13 cellular contexts compared by ENCODE assay signal in genomic region chr3:188092648-188093047, GRCh38.
DNase-seq lines count a peak whose midpoint lies in the region; ATAC-seq and FAIRE-seq lines count a peak whose summit lies in the region.
"Had no signal": no experiment of that assay in that cellular context is flagged by ENCODE, and none has a peak within 500 bp of the region (broad histone marks: within the 10 kb centered on the region; RNA-seq: fewer than 3 reads in every experiment).

No MANE protein-coding gene starts in this region.

- H3K27me3 ChIP-seq in small intestine (ENCODE audit: control insufficient read depth in 2 of 2, insufficient read depth in 2 of 2, low read length in 2 of 2) = no peaks in the 10 kb centered on the region

- no peak overlapping the region for H3K4me3 ChIP-seq in small intestine (ENCODE audit: low read depth in 1 of 2, low read length in 2 of 2)

- 63 to 89% (median 85%) methylated on average over 6 of the region's 6 CpGs for WGBS in small intestine, 3 donors

- H3K27ac ChIP-seq in small intestine (ENCODE audit: low read depth in 1 of 2, low read length in 1 of 2) = no peak overlapping the region

- no peaks in the 10 kb centered on the region for H3K9me3 Mint-ChIP-seq in activated naive CD4-positive, alpha-beta T cell treated with anti-CD3 and anti-CD28 coated beads, Interleukin-2, amount 10 ng/mL, durations not matched to agents 7 days and 5 days
- no peaks in the 10 kb centered on the region for H3K9me3 Mint-ChIP-seq in activated T-cell treated with anti-CD3 and anti-CD28 coated beads, Interleukin-2, amount 50 U/mL, for 4 hours
- H3K9me3 Mint-ChIP-seq in stimulated activated naive CD8-positive, alpha-beta T cell treated with anti-CD3 and anti-CD28 coated beads, Interleukin-15, Interleukin-2, amounts not matched to agents 100 ng/mL and 50 ng/mL, for 24 hours = no peaks in the 10 kb centered on the region

- H3K4me1 ChIP-seq in small intestine (ENCODE audit: control insufficient read depth in 2 of 2, insufficient read depth in 1 of 2, low read depth in 1 of 2, low read length in 1 of 2) = peaks cover 3 to 7% of the 10 kb centered on the region in 2 donors

- CTCF ChIA-PET in activated naive CD4-positive, alpha-beta T cell treated with anti-CD3 and anti-CD28 coated beads, Interleukin-2, amount 10 ng/mL, durations not matched to agents 7 days and 5 days (lab: Charles Lee) = interaction anchor here (0.6 kb wide), 1 partner anchor 34 kb away, joined by 3 read pairs; no protein-coding TSS in a partner anchor

- ATAC-seq in activated T-cell treated with anti-CD3 and anti-CD28 coated beads, Interleukin-2, amount 50 U/mL, for 4 hours = peak; percentile 95
- no peak for ATAC-seq in GM21367 (IDR thresholded peaks at IDR 0.05; ENCODE audit: unreplicated experiment)

- peak; percentile 29 for DNase-seq in activated naive CD4-positive, alpha-beta T cell treated with Interleukin-2 at 50 U/mL for 16 hours
- no peak for DNase-seq in activated naive CD4-positive, alpha-beta T cell treated with anti-CD3 and anti-CD28 coated beads, Interleukin-2, amount 10 ng/mL, durations not matched to agents 7 days and 5 days
- DNase-seq in activated T-cell treated with anti-CD3 and anti-CD28 coated beads, Interleukin-2, amount 50 U/mL, for 4 hours = peak; percentile 11
- DNase-seq in small intestine (peak; percentile 9), NK-92 (lab: John Stamatoyannopoulos, UW; ENCODE audit: unreplicated experiment) (no peak), GF-D8 (lab: John Stamatoyannopoulos, UW) (no peak)
- DNase-seq: AML-193, dermis blood vessel endothelial cell, NCI-H2227 treated with DMSO at 0.1 percent for 48 hours had no signal

- H3K27me3 Mint-ChIP-seq in activated naive CD4-positive, alpha-beta T cell treated with anti-CD3 and anti-CD28 coated beads, Interleukin-2, amount 10 ng/mL, durations not matched to agents 7 days and 5 days = peaks cover 4% of the 10 kb centered on the region
- H3K27me3 Mint-ChIP-seq in activated T-cell treated with anti-CD3 and anti-CD28 coated beads, Interleukin-2, amount 50 U/mL, for 4 hours (ENCODE audit: low read depth) = no peaks in the 10 kb centered on the region
- no peaks in the 10 kb centered on the region for H3K27me3 Mint-ChIP-seq in stimulated activated naive CD8-positive, alpha-beta T cell treated with anti-CD3 and anti-CD28 coated beads, Interleukin-15, Interleukin-2, amounts not matched to agents 100 ng/mL and 50 ng/mL, for 24 hours

- no peak overlapping the region for H3K4me3 Mint-ChIP-seq in activated naive CD4-positive, alpha-beta T cell treated with anti-CD3 and anti-CD28 coated beads, Interleukin-2, amount 10 ng/mL, durations not matched to agents 7 days and 5 days
- H3K4me3 Mint-ChIP-seq in activated T-cell treated with anti-CD3 and anti-CD28 coated beads, Interleukin-2, amount 50 U/mL, for 4 hours = no peak overlapping the region
- H3K4me3 Mint-ChIP-seq in stimulated activated naive CD8-positive, alpha-beta T cell treated with anti-CD3 and anti-CD28 coated beads, Interleukin-15, Interleukin-2, amounts not matched to agents 100 ng/mL and 50 ng/mL, for 24 hours = no peak overlapping the region

- H3K4me1 Mint-ChIP-seq in activated naive CD4-positive, alpha-beta T cell treated with anti-CD3 and anti-CD28 coated beads, Interleukin-2, amount 10 ng/mL, durations not matched to agents 7 days and 5 days = no peaks in the 10 kb centered on the region
- peaks cover 6% of the 10 kb centered on the region for H3K4me1 Mint-ChIP-seq in activated T-cell treated with anti-CD3 and anti-CD28 coated beads, Interleukin-2, amount 50 U/mL, for 4 hours (ENCODE audit: low read depth)
- peaks cover 9% of the 10 kb centered on the region for H3K4me1 Mint-ChIP-seq in stimulated activated naive CD8-positive, alpha-beta T cell treated with anti-CD3 and anti-CD28 coated beads, Interleukin-15, Interleukin-2, amounts not matched to agents 100 ng/mL and 50 ng/mL, for 24 hours (ENCODE audit: low read depth)

- FAIRE-seq in small intestine (lab: Jason Lieb, UNC) = no peak
- FAIRE-seq: frontal cortex, islet of Langerhans had no signal

- H3K36me3 Mint-ChIP-seq in activated naive CD4-positive, alpha-beta T cell treated with anti-CD3 and anti-CD28 coated beads, Interleukin-2, amount 10 ng/mL, durations not matched to agents 7 days and 5 days = no peaks in the 10 kb centered on the region
- H3K36me3 Mint-ChIP-seq in activated T-cell treated with anti-CD3 and anti-CD28 coated beads, Interleukin-2, amount 50 U/mL, for 4 hours (ENCODE audit: insufficient read depth) = no peaks in the 10 kb centered on the region
- H3K36me3 Mint-ChIP-seq in stimulated activated naive CD8-positive, alpha-beta T cell treated with anti-CD3 and anti-CD28 coated beads, Interleukin-15, Interleukin-2, amounts not matched to agents 100 ng/mL and 50 ng/mL, for 24 hours (ENCODE audit: low read depth) = no peaks in the 10 kb centered on the region

- H3K27ac Mint-ChIP-seq in activated naive CD4-positive, alpha-beta T cell treated with anti-CD3 and anti-CD28 coated beads, Interleukin-2, amount 10 ng/mL, durations not matched to agents 7 days and 5 days = no peak overlapping the region
- peak overlapping the region; percentile 5 for H3K27ac Mint-ChIP-seq in stimulated activated naive CD8-positive, alpha-beta T cell treated with anti-CD3 and anti-CD28 coated beads, Interleukin-15, Interleukin-2, amounts not matched to agents 100 ng/mL and 50 ng/mL, for 24 hours

- H3K9me3 ChIP-seq in small intestine (ENCODE audit: control insufficient read depth, low read depth) = no peaks in the 10 kb centered on the region

- H3K36me3 ChIP-seq in small intestine (ENCODE audit: control insufficient read depth in 2 of 2, insufficient read depth in 2 of 2, low read length in 2 of 2) = no peaks in the 10 kb centered on the region

Comparison
In these comparisons a context has a peak if more than half of its experiments do, and no peak if none do; other contexts are left out.
1. DNase-seq: peak in activated naive CD4-positive, alpha-beta T cell treated with Interleukin-2 at 50 U/mL for 16 hours (single experiment), activated T-cell treated with anti-CD3 and anti-CD28 coated beads, Interleukin-2, amount 50 U/mL, for 4 hours (single experiment) and small intestine (single experiment); none in activated naive CD4-positive, alpha-beta T cell treated with anti-CD3 and anti-CD28 coated beads, Interleukin-2, amount 10 ng/mL, durations not matched to agents 7 days and 5 days (single experiment), NK-92 (single experiment) and GF-D8 (single experiment).